Comparison of ENCODE assay signal across 1 cellular context in genomic region chr10:97759981-97760345, GRCh38.
A peak's percentile ranks its signal among the peaks of the same experiment; 100 is the strongest.
TF ChIP-seq lines count a peak whose summit lies in the region.

No MANE protein-coding gene starts in this region.

TF ChIP-seq in HepG2, 621 proteins besides CTCF, POLR2A, EP300 and RAD21:
- TF ChIP-seq, protein P1, sequence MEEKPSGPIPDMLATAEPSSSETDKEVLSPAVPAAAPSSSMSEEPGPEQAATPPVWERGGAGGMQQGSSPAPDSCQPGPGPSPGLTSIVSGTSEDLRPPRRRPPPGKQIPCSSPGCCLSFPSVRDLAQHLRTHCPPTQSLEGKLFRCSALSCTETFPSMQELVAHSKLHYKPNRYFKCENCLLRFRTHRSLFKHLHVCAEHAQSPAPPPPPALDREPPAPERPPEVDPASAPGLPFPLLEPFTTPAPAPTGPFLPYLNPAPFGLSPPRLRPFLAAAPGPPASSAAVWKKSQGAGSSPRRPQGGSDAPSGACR (CRISPR knock-in tag; IDR thresholded peaks at IDR 0.05), result peak; percentile 27; the same call in 1 of the 2 replicates
- no peak for TF ChIP-seq MTA1 (CRISPR knock-in tag; IDR thresholded peaks at IDR 0.05; ENCODE audit: borderline replicate concordance)
TF ChIP-seq in HepG2: peak in this region for 1.
